In genomic region chr1:156291226-156292061, GRCh38 we compare ENCODE assay signal across 6 cellular contexts. TPM values are rescaled to one million over a fixed set of nuclear protein-coding genes. Genes with fewer than 3 reads are reported as not detected.
DNase-seq lines count a peak whose midpoint lies in the region; ATAC-seq and TF ChIP-seq lines count a peak whose summit lies in the region.

No MANE protein-coding gene starts in this region.

- H3K4me1 ChIP-seq in SK-N-SH (ENCODE audit: control insufficient read depth in 1 of 2, insufficient read depth in 2 of 2, low read depth in 1 of 2, low read length in 1 of 2): peaks cover 9 to 11% of the 10 kb centered on the region in 2 experiments; a peak in 2 of 4 replicates

- peak overlapping the region; percentile 96 for H3K4me3 Mint-ChIP-seq in glutamatergic neuron (ENCODE audit: unreplicated experiment)

- H4K20me1 ChIP-seq in SK-N-SH (ENCODE audit: insufficient read depth): no peaks in the 10 kb centered on the region

- H3K9me3 ChIP-seq in SK-N-SH: no peaks in the 10 kb centered on the region

- TF ChIP-seq RAD21 in SK-N-SH (IDR thresholded peaks at IDR 0.05; ENCODE audit: low read length): no peak

- peak overlapping the region; percentile 95 for H3K27ac Mint-ChIP-seq in glutamatergic neuron (ENCODE audit: unreplicated experiment)

- H3K9me2 ChIP-seq in SK-N-SH: no peaks in the 10 kb centered on the region

- CTCF ChIA-PET in SK-N-SH (lab: Yijun Ruan, JAX): interaction anchor here (0.9 to 1.0 kb wide), 2 partner anchors 19 to 95 kb away, joined by 3 to 4 read pairs; no protein-coding TSS in a partner anchor

- H3K4me3 ChIP-seq in SK-N-SH (ENCODE audit: low read depth in 2 of 2, low read length in 1 of 2): peak overlapping the region; percentile 35 to 40; a peak in 3 of 4 replicates

- TF ChIP-seq EP300 in SK-N-SH (IDR thresholded peaks at IDR 0.05; ENCODE audit: borderline replicate concordance in 1 of 2, low read depth in 1 of 2, low read length in 1 of 2): no peak

- H3K79me2 ChIP-seq in SK-N-SH (ENCODE audit: insufficient read depth): peaks cover 18% of the 10 kb centered on the region

- peak overlapping the region; percentile 44; the same call in 1 of the 2 replicates for H3K9ac ChIP-seq in SK-N-SH

- POLR2A ChIA-PET in SK-N-SH (lab: Yijun Ruan, JAX): interaction anchor here (1.7 kb wide), 1 partner anchor 8 kb away, joined by 5 read pairs; the partner anchor contains the start of gene SMG5

- H3K27ac ChIP-seq in SK-N-SH (ENCODE audit: low read depth in 2 of 2, low read length in 1 of 2): peak overlapping the region; percentile 36 to 45; a peak in 2 of 4 replicates

- peaks cover 3% of the 10 kb centered on the region for H3K27me3 Mint-ChIP-seq in glutamatergic neuron (ENCODE audit: unreplicated experiment)

- H3F3A ChIP-seq in SK-N-SH (replicated peaks; ENCODE audit: insufficient read depth): peaks cover 11% of the 10 kb centered on the region

- no peaks in the 10 kb centered on the region for H3K36me3 Mint-ChIP-seq in glutamatergic neuron (ENCODE audit: unreplicated experiment)

- H3K36me3 ChIP-seq in SK-N-SH (replicated peaks in 1 of 2; ENCODE audit: control insufficient read depth in 1 of 2, insufficient read depth in 2 of 2, low read length in 1 of 2): peaks cover 14 to 22% of the 10 kb centered on the region in 2 experiments

- peaks cover 9% of the 10 kb centered on the region for H3K4me1 Mint-ChIP-seq in glutamatergic neuron (ENCODE audit: low read depth, unreplicated experiment)

- H3K9me3 Mint-ChIP-seq in glutamatergic neuron (ENCODE audit: unreplicated experiment): no peaks in the 10 kb centered on the region

- DNase-seq in SK-N-SH (peak; percentile 86), glutamatergic neuron (peak; percentile 96), retina (peak; percentile 89), activated gamma-delta T cell (lab: John Stamatoyannopoulos, UW) (no peak)

- H3K27me3 ChIP-seq in SK-N-SH (ENCODE audit: insufficient read depth): no peaks in the 10 kb centered on the region

- H2AFZ ChIP-seq in SK-N-SH (ENCODE audit: low read depth): peak overlapping the region; percentile 22; the same call in 1 of the 2 replicates

- 57% methylated on average over 33 of the region's 37 CpGs for WGBS in SK-N-SH (ENCODE audit: low lambda C conversion rate)

- H3K4me2 ChIP-seq in SK-N-SH: peak overlapping the region; percentile 70

- TF ChIP-seq CTCF in SK-N-SH (IDR thresholded peaks at IDR 0.05) (no peak), glutamatergic neuron (IDR thresholded peaks at IDR 0.05; ENCODE audit: partially characterized antibody, unreplicated experiment) (no peak)

- ATAC-seq in GM21619 (IDR thresholded peaks at IDR 0.05; ENCODE audit: unreplicated experiment) (peak; percentile 53), HG02981 (IDR thresholded peaks at IDR 0.05; ENCODE audit: unreplicated experiment) (no peak)

TF ChIP-seq in SK-N-SH, 30 proteins besides CTCF, POLR2A, EP300 and RAD21:
- TF ChIP-seq REST (IDR thresholded peaks at IDR 0.05; ENCODE audit: low read depth, low read length): no peak
- TF ChIP-seq NRF1 (IDR thresholded peaks at IDR 0.05; ENCODE audit: low read depth, low read length): peak; percentile 64
- TF ChIP-seq MXI1 (IDR thresholded peaks at IDR 0.05; ENCODE audit: low read depth, low read length): 0 out of 2 replicates have a peak, but pooled peaks have one; percentile 19

RNA-seq across cellular contexts. Expression of gene GLMP, which starts 4.0 kb away (rescaled TPM):
- polyA plus RNA-seq in SK-N-SH (2012; rRNA removed): 40.5 and 41.7 TPM in 2 replicates
- 30.1 and 38.0 TPM in 2 replicates for polyA plus RNA-seq in SK-N-SH (2012; cell fraction: cytosol; rRNA removed)
- 37.3 and 39.1 TPM in 2 replicates for polyA plus RNA-seq in SK-N-SH (2012; cell fraction: nucleus; rRNA removed)
- 35.4 TPM for total RNA-seq in glutamatergic neuron (ENCODE audit: unreplicated experiment)

RNA-seq across cellular contexts. Expression of gene TMEM79, which starts 7.3 kb away (rescaled TPM):
- polyA plus RNA-seq in SK-N-SH (2012; rRNA removed): 4.2 and 4.5 TPM in 2 replicates
- 1.7 and 2.8 TPM in 2 replicates for polyA plus RNA-seq in SK-N-SH (2012; cell fraction: cytosol; rRNA removed)
- polyA plus RNA-seq in SK-N-SH (2012; cell fraction: nucleus; rRNA removed): 9.6 and 12.8 TPM in 2 replicates
- 2.4 TPM for total RNA-seq in glutamatergic neuron (ENCODE audit: unreplicated experiment)

RNA-seq across cellular contexts. Expression of gene VHLL, which starts 7.7 kb away (rescaled TPM):
- polyA plus RNA-seq in SK-N-SH (2012; rRNA removed): not detected in 2 replicates
- not detected in 2 replicates for polyA plus RNA-seq in SK-N-SH (2012; cell fraction: cytosol; rRNA removed)
- 0.08 and 0.18 TPM in 2 replicates for polyA plus RNA-seq in SK-N-SH (2012; cell fraction: nucleus; rRNA removed)
- total RNA-seq in glutamatergic neuron (ENCODE audit: unreplicated experiment): not detected

RNA-seq across cellular contexts. Expression of gene SMG5, which starts 8.8 kb away (rescaled TPM):
- polyA plus RNA-seq in SK-N-SH (2012; rRNA removed): 21.3 and 28.2 TPM in 2 replicates
- 12.5 and 19.4 TPM in 2 replicates for polyA plus RNA-seq in SK-N-SH (2012; cell fraction: cytosol; rRNA removed)
- polyA plus RNA-seq in SK-N-SH (2012; cell fraction: nucleus; rRNA removed): 112 and 114 TPM in 2 replicates
- 86.6 TPM for total RNA-seq in glutamatergic neuron (ENCODE audit: unreplicated experiment)

RNA-seq across cellular contexts. Expression of gene PAQR6, which starts 43.6 kb away (rescaled TPM):
- polyA plus RNA-seq in SK-N-SH (2012; rRNA removed): 2.4 and 3.5 TPM in 2 replicates
- polyA plus RNA-seq in SK-N-SH (2012; cell fraction: cytosol; rRNA removed): 0.69 and 0.88 TPM in 2 replicates
- 30.6 and 40.2 TPM in 2 replicates for polyA plus RNA-seq in SK-N-SH (2012; cell fraction: nucleus; rRNA removed)
- 10.8 TPM for total RNA-seq in glutamatergic neuron (ENCODE audit: unreplicated experiment)
